Comparison of ENCODE assay signal across 20 cellular contexts in genomic region chr22:41339823-41340222, GRCh38.
"Had no signal": no experiment of that assay in that cellular context is flagged by ENCODE, and none has a peak within 500 bp of the region (broad histone marks: within the 10 kb centered on the region; RNA-seq: fewer than 3 reads in every experiment).

No MANE protein-coding gene starts in this region.

- DNase-seq: IMR-90, Karpas-422, KG1, MG63, NCI-H1092, NCI-H1436, NCI-H187, NCI-H2029, NCI-H2081 treated with DMSO at 0.1 percent for 48 hours, NCI-H2171, NCI-H226, NCI-H446, NCI-H510A, NCI-H524 treated with DMSO at 0.1 percent for 48 hours, NCI-H69, NCI-H774, Right ventricle myocardium superior, SIG-M5 had no signal

- H3K9me3 ChIP-seq: MG63, SJSA1 had no signal

- H3K4me3 ChIP-seq: MG63, SJSA1, SK-N-MC had no signal

- H3K27ac ChIP-seq: SJSA1, SK-N-MC had no signal

- H3K27me3 ChIP-seq: MG63, SJSA1 had no signal
